28 cellular contexts compared by ENCODE assay signal in genomic region chr10:96188911-96189310, GRCh38. TPM values are rescaled to one million over a fixed set of nuclear protein-coding genes. Genes with fewer than 3 reads are reported as not detected.
DNase-seq lines count a peak whose midpoint lies in the region; ATAC-seq and TF ChIP-seq lines count a peak whose summit lies in the region.
"Had no signal": no experiment of that assay in that cellular context is flagged by ENCODE, and none has a peak within 500 bp of the region (broad histone marks: within the 10 kb centered on the region; RNA-seq: fewer than 3 reads in every experiment).

No MANE protein-coding gene starts in this region.

- POLR2A ChIA-PET in naive thymus-derived CD8-positive, alpha-beta T cell (lab: Charles Lee) = no interaction called here

- no peaks in the 10 kb centered on the region for H3K27me3 Mint-ChIP-seq in osteocyte (ENCODE audit: unreplicated experiment)
- peaks cover 9 to 25% (median 16%) of the 10 kb centered on the region in 5 donors for H3K27me3 Mint-ChIP-seq in naive thymus-derived CD8-positive, alpha-beta T cell
- H3K27me3 Mint-ChIP-seq: naive B cell; stimulated activated memory B cell treated with anti-CD40 and anti-IgM and Interleukin-4, amounts not matched to agents 10 μg/mL and 1 μg/mL and 100 μg/mL, for 72 hours had no signal

- H3K4me1 ChIP-seq in adipocyte (ENCODE audit: control insufficient read depth, insufficient read depth, low read length) = peaks cover 4% of the 10 kb centered on the region
- H3K4me1 ChIP-seq: psoas muscle, sigmoid colon, upper lobe of left lung had no signal

- no peaks in the 10 kb centered on the region for H3K36me3 Mint-ChIP-seq in osteocyte (ENCODE audit: unreplicated experiment)
- peaks cover 2 to 18% (median 16%) of the 10 kb centered on the region in 3 donors for H3K36me3 Mint-ChIP-seq in naive thymus-derived CD8-positive, alpha-beta T cell

- DNase-seq in EH (ENCODE audit: low read depth) = peak; percentile 79
- DNase-seq in adipocyte (ENCODE audit: low read depth) = peak; percentile 37
- DNase-seq in fibroblast of gingiva (ENCODE audit: low read depth) = peak; percentile 77
- DNase-seq in osteocyte (ENCODE audit: extremely low spot score, unreplicated experiment) = no peak
- DNase-seq in naive thymus-derived CD8-positive, alpha-beta T cell = no peak
- no peak for DNase-seq in NCI-H345 treated with DMSO at 0.1 percent for 48 hours (lab: John Stamatoyannopoulos, UW; ENCODE audit: unreplicated experiment)
- DNase-seq in mucosa of gallbladder (ENCODE audit: low spot score) = no peak
- DNase-seq: activated CD4-positive, alpha-beta memory T cell treated with anti-CD3 and anti-CD28 coated beads, Interleukin-2, amount 10 ng/mL, durations not matched to agents 7 days and 5 days; activated CD4-positive, alpha-beta T cell treated with anti-CD3 and anti-CD28 coated beads for 1 hour; activated CD8-positive, alpha-beta memory T cell treated with anti-CD3 and anti-CD28 coated beads, Interleukin-2, amount 50 U/mL, for 4 hours; activated naive CD4-positive, alpha-beta T cell; activated naive CD8-positive, alpha-beta T cell treated with anti-CD3 and anti-CD28 coated beads, Interleukin-2, amount 50 U/mL, for 24 hours; CD4-positive, alpha-beta T cell; Karpas-422; left ventricle myocardium superior; naive B cell; NCI-H1417 treated with DMSO at 0.1 percent for 48 hours; NCI-H2029 treated with DMSO at 0.1 percent for 48 hours; NCI-H2227 treated with DMSO at 0.1 percent for 48 hours; NCI-H526 treated with DMSO at 0.1 percent for 48 hours; psoas muscle; sigmoid colon; T-helper 2 cell; upper lobe of left lung had no signal

- H3K9me3 ChIP-seq in adipocyte (ENCODE audit: control insufficient read depth, low read length) = no peaks in the 10 kb centered on the region
- H3K9me3 ChIP-seq: psoas muscle had no signal

- peak overlapping the region; percentile 52 for H3K27ac Mint-ChIP-seq in osteocyte (ENCODE audit: unreplicated experiment)
- peak overlapping the region in 1 of 10 donors; percentile 50 for H3K27ac Mint-ChIP-seq in naive thymus-derived CD8-positive, alpha-beta T cell
- H3K27ac Mint-ChIP-seq: activated CD4-positive, alpha-beta memory T cell treated with anti-CD3 and anti-CD28 coated beads, Interleukin-2, amount 10 ng/mL, durations not matched to agents 7 days and 5 days; activated naive CD8-positive, alpha-beta T cell treated with anti-CD3 and anti-CD28 coated beads, Interleukin-2, amount 50 U/mL, for 24 hours; CD4-positive, alpha-beta T cell; mesothelial cell of epicardium; stimulated activated memory B cell treated with anti-CD40 and anti-IgM and Interleukin-4, amounts not matched to agents 10 μg/mL and 1 μg/mL and 100 μg/mL, for 72 hours had no signal

- no peak for TF ChIP-seq CTCF in osteocyte (IDR thresholded peaks at IDR 0.05)

- H3K27me3 ChIP-seq in adipocyte (replicated peaks; ENCODE audit: control insufficient read depth, insufficient read depth, low read length) = no peaks in the 10 kb centered on the region
- H3K27me3 ChIP-seq: sigmoid colon, upper lobe of left lung had no signal

- H3K4me3 ChIP-seq in adipocyte (ENCODE audit: low read length) = no peak overlapping the region
- H3K4me3 ChIP-seq: psoas muscle, sigmoid colon, upper lobe of left lung had no signal

- H3K9me3 Mint-ChIP-seq in osteocyte (ENCODE audit: unreplicated experiment) = peaks cover 2% of the 10 kb centered on the region
- H3K9me3 Mint-ChIP-seq in naive thymus-derived CD8-positive, alpha-beta T cell = peaks cover 6 to 25% (median 15%) of the 10 kb centered on the region in 9 donors
- H3K9me3 Mint-ChIP-seq: CD4-positive, alpha-beta T cell had no signal

- H3K4me3 Mint-ChIP-seq in osteocyte (ENCODE audit: unreplicated experiment) = no peak overlapping the region
- H3K4me3 Mint-ChIP-seq in naive thymus-derived CD8-positive, alpha-beta T cell = no peak overlapping the region
- H3K4me3 Mint-ChIP-seq: activated CD4-positive, alpha-beta memory T cell treated with anti-CD3 and anti-CD28 coated beads, Interleukin-2, amount 10 ng/mL, durations not matched to agents 7 days and 5 days; activated naive CD8-positive, alpha-beta T cell treated with anti-CD3 and anti-CD28 coated beads, Interleukin-2, amount 50 U/mL, for 24 hours; CD4-positive, alpha-beta T cell; mesothelial cell of epicardium; stimulated activated memory B cell treated with anti-CD40 and anti-IgM and Interleukin-4, amounts not matched to agents 10 μg/mL and 1 μg/mL and 100 μg/mL, for 72 hours had no signal

- H3K36me3 ChIP-seq in adipocyte (ENCODE audit: control insufficient read depth, insufficient read depth, low read length, severe bottlenecking) = no peaks in the 10 kb centered on the region
- H3K36me3 ChIP-seq: sigmoid colon, upper lobe of left lung had no signal

- no peak for ATAC-seq in naive thymus-derived CD8-positive, alpha-beta T cell
- no peak for ATAC-seq in HG03135 (IDR thresholded peaks at IDR 0.05; ENCODE audit: unreplicated experiment)
- ATAC-seq: activated naive CD8-positive, alpha-beta T cell treated with anti-CD3 and anti-CD28 coated beads, Interleukin-2, amount 50 U/mL, for 24 hours; left ventricle myocardium superior; psoas muscle; Right ventricle myocardium inferior; stimulated activated memory B cell treated with anti-CD40 and anti-IgM and Interleukin-4, amounts not matched to agents 10 μg/mL and 1 μg/mL and 100 μg/mL, for 72 hours had no signal

- no peak overlapping the region for H3K9ac ChIP-seq in adipocyte (ENCODE audit: low read length)

- H3K4me1 Mint-ChIP-seq in osteocyte (ENCODE audit: unreplicated experiment) = peaks cover 22% of the 10 kb centered on the region
- H3K4me1 Mint-ChIP-seq in naive thymus-derived CD8-positive, alpha-beta T cell = peaks cover 0 to 2% (median 0%) of the 10 kb centered on the region in 4 donors
- H3K4me1 Mint-ChIP-seq: activated CD4-positive, alpha-beta memory T cell treated with anti-CD3 and anti-CD28 coated beads, Interleukin-2, amount 10 ng/mL, durations not matched to agents 7 days and 5 days; activated naive CD8-positive, alpha-beta T cell treated with anti-CD3 and anti-CD28 coated beads, Interleukin-2, amount 50 U/mL, for 24 hours; mesothelial cell of epicardium; stimulated activated memory B cell treated with anti-CD40 and anti-IgM and Interleukin-4, amounts not matched to agents 10 μg/mL and 1 μg/mL and 100 μg/mL, for 72 hours had no signal

RNA-seq across cellular contexts. Expression of gene ZNF518A, which starts 58.8 kb away (rescaled TPM):
- 14.9 and 15.6 TPM in 2 replicates for total RNA-seq in osteocyte
- 10 to 100 TPM; 25.8 to 26.0 TPM for total RNA-seq in naive thymus-derived CD8-positive, alpha-beta T cell
- 10 to 100 TPM in 2 of 3 donors, 1 to 10 TPM in 1; 7.6 to 11.2 (median 10.2) TPM for polyA plus RNA-seq in naive thymus-derived CD8-positive, alpha-beta T cell
- 21.6 TPM for total RNA-seq in mucosa of gallbladder

Comparison
In these comparisons a context has a peak if more than half of its experiments do, and no peak if none do; other contexts are left out.
1. DNase-seq: peak in EH (single experiment), adipocyte (single experiment) and fibroblast of gingiva (single experiment); none in osteocyte (single experiment), naive thymus-derived CD8-positive, alpha-beta T cell (0 of 10), NCI-H345 treated with DMSO at 0.1 percent for 48 hours (single experiment) and mucosa of gallbladder (single experiment).